In the genomic region with DNA sequence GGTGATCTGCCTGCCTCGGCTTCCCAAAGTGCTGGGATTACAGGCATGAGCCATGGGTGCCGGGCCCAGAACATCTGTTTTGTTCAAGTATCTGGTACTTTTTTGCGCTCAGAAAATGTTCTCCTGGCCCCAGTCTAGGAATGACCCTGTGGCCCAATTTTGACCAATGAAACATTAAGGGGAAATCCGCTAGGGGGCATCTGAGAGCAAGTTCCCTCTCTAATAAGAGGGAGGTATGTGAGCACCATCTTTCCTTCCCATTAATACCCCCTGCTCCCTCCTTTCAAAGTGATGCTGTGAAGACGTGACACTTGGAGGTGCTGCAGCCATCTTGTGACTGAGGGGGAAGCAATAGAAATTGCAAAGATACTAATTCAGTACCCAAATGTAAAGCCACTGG, we compare ENCODE assay signal across 12 cellular contexts. TPM values are rescaled to one million over a fixed set of nuclear protein-coding genes. Genes with fewer than 3 reads are reported as not detected.
DNase-seq lines count a peak whose midpoint lies in the region; ATAC-seq and TF ChIP-seq lines count a peak whose summit lies in the region.
"Had no signal": no experiment of that assay in that cellular context is flagged by ENCODE, and none has a peak within 500 bp of the region (broad histone marks: within the 10 kb centered on the region; RNA-seq: fewer than 3 reads in every experiment).

No MANE protein-coding gene starts in this region.

- ATAC-seq in WTC11 (peak; percentile 25), HG03175 (IDR thresholded peaks at IDR 0.05; ENCODE audit: unreplicated experiment) (no peak)
- ATAC-seq: activated T-cell treated with anti-CD3 and anti-CD28 coated beads, Interleukin-2, amount 50 U/mL, for 4 hours had no signal

- TF ChIP-seq RAD21 in Ishikawa (IDR thresholded peaks at IDR 0.05; ENCODE audit: low read depth), result peak; percentile 5; the same call in 1 of the 2 replicates

- DNase-seq in WTC11 (ENCODE audit: low spot score) (peak; percentile 52), NCI-H1048 (lab: John Stamatoyannopoulos, UW) (no peak), nephron progenitor cell (no peak)
- DNase-seq in activated CD8-positive, alpha-beta memory T cell treated with anti-CD3 and anti-CD28 coated beads for 24 hours, result no peak
- DNase-seq: activated T-cell treated with anti-CD3 and anti-CD28 coated beads, Interleukin-2, amount 50 U/mL, for 4 hours; GF-D8 had no signal

- POLR2A ChIA-PET in WTC11 (lab: Charles Lee), result no interaction called here

- no peaks in the 10 kb centered on the region for H3K36me3 Mint-ChIP-seq in WTC11
- H3K36me3 Mint-ChIP-seq in nephron progenitor cell (ENCODE audit: low read depth), result no peaks in the 10 kb centered on the region

- H3K27me3 Mint-ChIP-seq in WTC11 (ENCODE audit: low read depth), result no peaks in the 10 kb centered on the region
- H3K27me3 Mint-ChIP-seq in nephron progenitor cell (ENCODE audit: low read depth, poor library complexity), result peaks cover 10% of the 10 kb centered on the region

- TF ChIP-seq EP300 in Ishikawa (IDR thresholded peaks at IDR 0.05; ENCODE audit: borderline replicate concordance), result no peak

- peak; percentile 76 for TF ChIP-seq CTCF in 22Rv1 (IDR thresholded peaks at IDR 0.05)
- TF ChIP-seq CTCF in C4-2B (conservative IDR thresholded peaks at IDR 0.05), result peak; percentile 52
- peak; percentile 42; the same call in 1 of the 2 replicates for TF ChIP-seq CTCF in WTC11 (IDR thresholded peaks at IDR 0.05)
- TF ChIP-seq CTCF in nephron progenitor cell (IDR thresholded peaks at IDR 0.05), result no peak

- no peak overlapping the region for H3K27ac ChIP-seq in 22Rv1
- H3K27ac ChIP-seq in C4-2B, result no peak overlapping the region
- H3K27ac ChIP-seq: right atrium auricular region had no signal

- H3K27ac Mint-ChIP-seq in WTC11 (no peak overlapping the region), nephron progenitor cell (no peak overlapping the region)

- H3K4me1 Mint-ChIP-seq in WTC11 (peaks cover 17% of the 10 kb centered on the region), nephron progenitor cell (peaks cover 6% of the 10 kb centered on the region)

- H3K4me3 Mint-ChIP-seq in WTC11 (no peak overlapping the region), nephron progenitor cell (no peak overlapping the region)
- H3K4me3 Mint-ChIP-seq: activated T-cell treated with anti-CD3 and anti-CD28 coated beads, Interleukin-2, amount 50 U/mL, for 4 hours had no signal

- H3K9me3 Mint-ChIP-seq in WTC11 (no peaks in the 10 kb centered on the region), nephron progenitor cell (no peaks in the 10 kb centered on the region)
- H3K9me3 Mint-ChIP-seq: activated T-cell treated with anti-CD3 and anti-CD28 coated beads, Interleukin-2, amount 50 U/mL, for 4 hours had no signal

- CTCF ChIA-PET in WTC11 (lab: Charles Lee), result no interaction called here

TF ChIP-seq in Ishikawa, 13 proteins besides CTCF, POLR2A, EP300 and RAD21:
- no peak for TF ChIP-seq ZBTB7A (IDR thresholded peaks at IDR 0.05; ENCODE audit: low read depth)
- TF ChIP-seq EGR1 (IDR thresholded peaks at IDR 0.05), result no peak
- no peak for TF ChIP-seq TEAD4 (IDR thresholded peaks at IDR 0.05)
TF ChIP-seq in Ishikawa: peak in this region for 0.

TF ChIP-seq in WTC11, 78 proteins besides CTCF, POLR2A, EP300 and RAD21:
- TF ChIP-seq, protein P1, sequence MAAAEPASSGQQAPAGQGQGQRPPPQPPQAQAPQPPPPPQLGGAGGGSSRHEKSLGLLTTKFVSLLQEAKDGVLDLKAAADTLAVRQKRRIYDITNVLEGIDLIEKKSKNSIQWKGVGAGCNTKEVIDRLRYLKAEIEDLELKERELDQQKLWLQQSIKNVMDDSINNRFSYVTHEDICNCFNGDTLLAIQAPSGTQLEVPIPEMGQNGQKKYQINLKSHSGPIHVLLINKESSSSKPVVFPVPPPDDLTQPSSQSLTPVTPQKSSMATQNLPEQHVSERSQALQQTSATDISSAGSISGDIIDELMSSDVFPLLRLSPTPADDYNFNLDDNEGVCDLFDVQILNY (CRISPR knock-in tag; IDR thresholded peaks at IDR 0.05), result no peak
- TF ChIP-seq JUN (CRISPR knock-in tag; IDR thresholded peaks at IDR 0.05) (no peak), IRF2 (CRISPR knock-in tag; IDR thresholded peaks at IDR 0.05; ENCODE audit: borderline replicate concordance, low read depth) (no peak), NR3C1 (CRISPR knock-in tag; conservative IDR thresholded peaks at IDR 0.05; ENCODE audit: low read depth) (no peak), ZNF219 (CRISPR knock-in tag; IDR thresholded peaks at IDR 0.05; ENCODE audit: borderline replicate concordance) (no peak), TP53 (CRISPR knock-in tag; IDR thresholded peaks at IDR 0.05) (no peak)
- TF ChIP-seq, protein P2, sequence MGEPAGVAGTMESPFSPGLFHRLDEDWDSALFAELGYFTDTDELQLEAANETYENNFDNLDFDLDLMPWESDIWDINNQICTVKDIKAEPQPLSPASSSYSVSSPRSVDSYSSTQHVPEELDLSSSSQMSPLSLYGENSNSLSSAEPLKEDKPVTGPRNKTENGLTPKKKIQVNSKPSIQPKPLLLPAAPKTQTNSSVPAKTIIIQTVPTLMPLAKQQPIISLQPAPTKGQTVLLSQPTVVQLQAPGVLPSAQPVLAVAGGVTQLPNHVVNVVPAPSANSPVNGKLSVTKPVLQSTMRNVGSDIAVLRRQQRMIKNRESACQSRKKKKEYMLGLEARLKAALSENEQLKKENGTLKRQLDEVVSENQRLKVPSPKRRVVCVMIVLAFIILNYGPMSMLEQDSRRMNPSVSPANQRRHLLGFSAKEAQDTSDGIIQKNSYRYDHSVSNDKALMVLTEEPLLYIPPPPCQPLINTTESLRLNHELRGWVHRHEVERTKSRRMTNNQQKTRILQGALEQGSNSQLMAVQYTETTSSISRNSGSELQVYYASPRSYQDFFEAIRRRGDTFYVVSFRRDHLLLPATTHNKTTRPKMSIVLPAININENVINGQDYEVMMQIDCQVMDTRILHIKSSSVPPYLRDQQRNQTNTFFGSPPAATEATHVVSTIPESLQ (CRISPR knock-in tag; IDR thresholded peaks at IDR 0.05), result no peak
- TF ChIP-seq, protein P3, sequence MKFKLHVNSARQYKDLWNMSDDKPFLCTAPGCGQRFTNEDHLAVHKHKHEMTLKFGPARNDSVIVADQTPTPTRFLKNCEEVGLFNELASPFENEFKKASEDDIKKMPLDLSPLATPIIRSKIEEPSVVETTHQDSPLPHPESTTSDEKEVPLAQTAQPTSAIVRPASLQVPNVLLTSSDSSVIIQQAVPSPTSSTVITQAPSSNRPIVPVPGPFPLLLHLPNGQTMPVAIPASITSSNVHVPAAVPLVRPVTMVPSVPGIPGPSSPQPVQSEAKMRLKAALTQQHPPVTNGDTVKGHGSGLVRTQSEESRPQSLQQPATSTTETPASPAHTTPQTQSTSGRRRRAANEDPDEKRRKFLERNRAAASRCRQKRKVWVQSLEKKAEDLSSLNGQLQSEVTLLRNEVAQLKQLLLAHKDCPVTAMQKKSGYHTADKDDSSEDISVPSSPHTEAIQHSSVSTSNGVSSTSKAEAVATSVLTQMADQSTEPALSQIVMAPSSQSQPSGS (CRISPR knock-in tag; IDR thresholded peaks at IDR 0.05; ENCODE audit: borderline replicate concordance, low read depth), result no peak

RNA-seq across cellular contexts. Expression of a gene that starts 16.5 kb away (rescaled TPM):
- not detected in 3 replicates for total RNA-seq in WTC11 (2021)
- total RNA-seq: activated T-cell treated with anti-CD3 and anti-CD28 coated beads, Interleukin-2, amount 50 U/mL, for 4 hours; lung; right atrium auricular region had no signal
